Comparison of ENCODE assay signal across 20 cellular contexts in the genomic region with DNA sequence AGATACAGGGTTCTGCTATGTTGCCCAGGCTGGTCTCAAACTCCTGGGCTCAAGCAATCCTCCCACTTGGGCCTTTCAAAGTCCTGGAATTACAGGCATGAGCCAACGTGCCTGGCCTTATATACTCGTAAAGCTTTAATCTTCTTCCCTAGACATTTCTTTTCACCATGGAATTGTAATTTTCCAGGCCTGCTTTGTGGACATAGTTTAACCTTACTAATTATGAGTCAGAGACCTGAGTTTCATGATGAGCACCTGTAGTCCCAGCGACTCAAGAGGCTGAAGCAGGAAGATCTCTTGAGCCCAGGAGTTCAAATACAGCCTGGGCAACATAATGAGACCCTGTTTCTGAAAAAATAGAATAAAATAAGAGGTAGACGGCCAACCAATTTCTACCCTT. TPM values are rescaled to one million over a fixed set of nuclear protein-coding genes. Genes with fewer than 3 reads are reported as not detected.
DNase-seq lines count a peak whose midpoint lies in the region; ATAC-seq and TF ChIP-seq lines count a peak whose summit lies in the region.
"Had no signal": no experiment of that assay in that cellular context is flagged by ENCODE, and none has a peak within 500 bp of the region (broad histone marks: within the 10 kb centered on the region; RNA-seq: fewer than 3 reads in every experiment).

No MANE protein-coding gene starts in this region.

- TF ChIP-seq CTCF in foreskin keratinocyte (conservative IDR thresholded peaks at IDR 0.05), result no peak

- ATAC-seq in activated naive CD8-positive, alpha-beta T cell treated with anti-CD3 and anti-CD28 coated beads, Interleukin-2, amount 50 U/mL, for 24 hours, result peak; percentile 52
- ATAC-seq in foreskin keratinocyte (peak; percentile 94), sciatic nerve (no peak), GM19452 (IDR thresholded peaks at IDR 0.05; ENCODE audit: unreplicated experiment) (no peak), aorta (ENCODE audit: low FRiP score) (no peak)
- ATAC-seq: activated CD8-positive, alpha-beta memory T cell treated with anti-CD3 and anti-CD28 coated beads, Interleukin-2, amount 10 ng/mL, durations not matched to agents 7 days and 5 days; right cardiac atrium had no signal

- DNase-seq in activated naive CD8-positive, alpha-beta T cell treated with anti-CD3 and anti-CD28 coated beads, Interleukin-2, amount 50 U/mL, for 24 hours, result no peak
- no peak for DNase-seq in activated naive CD8-positive, alpha-beta T cell treated with anti-CD3 and anti-CD28 coated beads for 36 hours
- DNase-seq in NCI-H226 (peak; percentile 30), foreskin keratinocyte (peak; percentile 93 to 97), sciatic nerve (ENCODE audit: low spot score) (peak; percentile 4), aorta (no peak), pons (ENCODE audit: low spot score) (no peak)
- DNase-seq: activated CD4-positive, CD25-positive, alpha-beta regulatory T cell; activated CD8-positive, alpha-beta memory T cell treated with anti-CD3 and anti-CD28 coated beads, Interleukin-2, amount 10 ng/mL, durations not matched to agents 7 days and 5 days; activated gamma-delta T cell; anterior cingulate cortex; CD4-positive, alpha-beta memory T cell; DND-41; IMR-90; NCI-H187; NCI-H526 treated with DMSO at 0.1 percent for 48 hours; right cardiac atrium; stimulated activated CD4-positive, alpha-beta T cell treated with anti-CD3 and anti-CD28 coated beads, Interleukin-1b, Interleukin-23, amount 100 ng/mL, for 48 hours had no signal

- no peaks in the 10 kb centered on the region for H3K36me3 ChIP-seq in aorta (ENCODE audit: control insufficient read depth in 1 of 2, insufficient read depth in 2 of 2, low read length in 1 of 2)

- H3K27me3 Mint-ChIP-seq in activated naive CD8-positive, alpha-beta T cell treated with anti-CD3 and anti-CD28 coated beads, Interleukin-2, amount 50 U/mL, for 24 hours, result no peaks in the 10 kb centered on the region
- no peaks in the 10 kb centered on the region for H3K27me3 Mint-ChIP-seq in activated naive CD8-positive, alpha-beta T cell treated with anti-CD3 and anti-CD28 coated beads for 36 hours
- H3K27me3 Mint-ChIP-seq: activated CD8-positive, alpha-beta memory T cell treated with anti-CD3 and anti-CD28 coated beads, Interleukin-2, amount 10 ng/mL, durations not matched to agents 7 days and 5 days; CD4-positive, alpha-beta memory T cell had no signal

- no peak overlapping the region for H3K4me3 Mint-ChIP-seq in activated naive CD8-positive, alpha-beta T cell treated with anti-CD3 and anti-CD28 coated beads, Interleukin-2, amount 50 U/mL, for 24 hours
- no peak overlapping the region for H3K4me3 Mint-ChIP-seq in activated naive CD8-positive, alpha-beta T cell treated with anti-CD3 and anti-CD28 coated beads for 36 hours
- H3K4me3 Mint-ChIP-seq: activated CD8-positive, alpha-beta memory T cell treated with anti-CD3 and anti-CD28 coated beads, Interleukin-2, amount 10 ng/mL, durations not matched to agents 7 days and 5 days; T-helper 2 cell treated with Interferon-gamma antibody and Interleukin-4, amounts not matched to agents 5 μg/mL and 100 μg/mL, for 36 hours had no signal

- no peaks in the 10 kb centered on the region for H3K27me3 ChIP-seq in foreskin keratinocyte
- no peaks in the 10 kb centered on the region for H3K27me3 ChIP-seq in aorta (ENCODE audit: control insufficient read depth in 1 of 2, insufficient read depth in 2 of 2, low read length in 1 of 2)

- WGBS in aorta, 2 donors, result 94 to 97% methylated on average over 4 of the region's 4 CpGs

- H3K36me3 Mint-ChIP-seq in activated naive CD8-positive, alpha-beta T cell treated with anti-CD3 and anti-CD28 coated beads, Interleukin-2, amount 50 U/mL, for 24 hours (ENCODE audit: low read depth), result no peaks in the 10 kb centered on the region
- peaks cover 4% of the 10 kb centered on the region for H3K36me3 Mint-ChIP-seq in activated naive CD8-positive, alpha-beta T cell treated with anti-CD3 and anti-CD28 coated beads for 36 hours
- H3K36me3 Mint-ChIP-seq: activated CD8-positive, alpha-beta memory T cell treated with anti-CD3 and anti-CD28 coated beads, Interleukin-2, amount 10 ng/mL, durations not matched to agents 7 days and 5 days had no signal

- H3K9me3 Mint-ChIP-seq in activated naive CD8-positive, alpha-beta T cell treated with anti-CD3 and anti-CD28 coated beads, Interleukin-2, amount 50 U/mL, for 24 hours, result peaks cover 4% of the 10 kb centered on the region
- H3K9me3 Mint-ChIP-seq in activated naive CD8-positive, alpha-beta T cell treated with anti-CD3 and anti-CD28 coated beads for 36 hours, result no peaks in the 10 kb centered on the region
- H3K9me3 Mint-ChIP-seq: CD4-positive, alpha-beta memory T cell; T-helper 2 cell treated with Interferon-gamma antibody and Interleukin-4, amounts not matched to agents 5 μg/mL and 100 μg/mL, for 36 hours had no signal

- no peak overlapping the region for H3K4me3 ChIP-seq in aorta (ENCODE audit: low read length in 2 of 2)

- H3K4me1 Mint-ChIP-seq in activated naive CD8-positive, alpha-beta T cell treated with anti-CD3 and anti-CD28 coated beads, Interleukin-2, amount 50 U/mL, for 24 hours, result peaks cover 16% of the 10 kb centered on the region
- H3K4me1 Mint-ChIP-seq in activated naive CD8-positive, alpha-beta T cell treated with anti-CD3 and anti-CD28 coated beads for 36 hours, result peaks cover 20% of the 10 kb centered on the region

- H3K27ac ChIP-seq in foreskin keratinocyte (peak overlapping the region; percentile 80), aorta (ENCODE audit: low read depth in 1 of 2, low read length in 2 of 2) (no peak overlapping the region)

- peak overlapping the region; percentile 69 for H3K27ac Mint-ChIP-seq in activated naive CD8-positive, alpha-beta T cell treated with anti-CD3 and anti-CD28 coated beads, Interleukin-2, amount 50 U/mL, for 24 hours
- no peak overlapping the region for H3K27ac Mint-ChIP-seq in activated naive CD8-positive, alpha-beta T cell treated with anti-CD3 and anti-CD28 coated beads for 36 hours
- H3K27ac Mint-ChIP-seq: activated CD8-positive, alpha-beta memory T cell treated with anti-CD3 and anti-CD28 coated beads, Interleukin-2, amount 10 ng/mL, durations not matched to agents 7 days and 5 days; CD4-positive, alpha-beta memory T cell; T-helper 2 cell treated with Interferon-gamma antibody and Interleukin-4, amounts not matched to agents 5 μg/mL and 100 μg/mL, for 36 hours had no signal

- H3K4me1 ChIP-seq in foreskin keratinocyte (peaks cover 25% of the 10 kb centered on the region), aorta (ENCODE audit: control insufficient read depth in 1 of 2, insufficient read depth in 2 of 2, low read length in 2 of 2) (no peaks in the 10 kb centered on the region)

- no peaks in the 10 kb centered on the region for H3K9me3 ChIP-seq in aorta (ENCODE audit: control insufficient read depth, low read length)

- intact Hi-C loops in sciatic nerve (cut with DNase I), result no loop called here
- intact Hi-C loops in aorta (cut with DNase I), result no loop called here

RNA-seq across cellular contexts. Expression of gene PATJ, which starts 12.3 kb away (rescaled TPM):
- 1 to 10 TPM; 6.8 to 8.9 TPM for total RNA-seq in activated naive CD8-positive, alpha-beta T cell treated with anti-CD3 and anti-CD28 coated beads for 36 hours
- total RNA-seq in foreskin keratinocyte (39.1 and 44.5 TPM in 2 replicates), sciatic nerve (30.0 TPM), aorta (10 to 100 TPM; 36.1 to 47.1 TPM)
- polyA plus RNA-seq in foreskin keratinocyte (10.6 and 12.5 TPM in 2 replicates), aorta (10 to 100 TPM in 1 of 2 donors, 1 to 10 TPM in 1; 8.0 to 12.5 TPM)

RNA-seq across cellular contexts. Expression of gene TM2D1, which starts 29.6 kb away (rescaled TPM):
- total RNA-seq in activated naive CD8-positive, alpha-beta T cell treated with anti-CD3 and anti-CD28 coated beads for 36 hours, result 10 to 100 TPM; 24.7 to 25.6 TPM
- total RNA-seq in foreskin keratinocyte, result 43.5 and 46.0 TPM in 2 replicates
- polyA plus RNA-seq in foreskin keratinocyte, result 39.6 and 41.0 TPM in 2 replicates
- total RNA-seq in sciatic nerve, result 53.9 TPM
- 10 to 100 TPM; 54.4 to 60.4 TPM for total RNA-seq in aorta
- polyA plus RNA-seq in aorta, result 10 to 100 TPM; 34.8 to 64.5 TPM

Comparison
In these comparisons a context has a peak if more than half of its experiments do, and no peak if none do; other contexts are left out.
1. ATAC-seq: peak in activated naive CD8-positive, alpha-beta T cell treated with anti-CD3 and anti-CD28 coated beads, Interleukin-2, amount 50 U/mL, for 24 hours (single experiment) and foreskin keratinocyte (single experiment); none in sciatic nerve (single experiment), GM19452 (single experiment) and aorta (single experiment).
2. DNase-seq: peak in NCI-H226 (single experiment), foreskin keratinocyte (2 of 2) and sciatic nerve (single experiment); none in activated naive CD8-positive, alpha-beta T cell treated with anti-CD3 and anti-CD28 coated beads, Interleukin-2, amount 50 U/mL, for 24 hours (single experiment), activated naive CD8-positive, alpha-beta T cell treated with anti-CD3 and anti-CD28 coated beads for 36 hours (single experiment), aorta (0 of 2) and pons (single experiment).